32 cellular contexts compared by ENCODE assay signal in genomic region chrX:96566856-96567255, GRCh38.
"Had no signal": no experiment of that assay in that cellular context is flagged by ENCODE, and none has a peak within 500 bp of the region (broad histone marks: within the 10 kb centered on the region; RNA-seq: fewer than 3 reads in every experiment).

No MANE protein-coding gene starts in this region.

- H3K27ac ChIP-seq: adrenal gland, breast epithelium, cardiac muscle cell, coronary artery, dorsolateral prefrontal cortex, esophagus muscularis mucosa, gastroesophageal sphincter, heart right ventricle, hepatocyte, WERI-Rb-1 had no signal

- DNase-seq: activated B cell treated with CpG ODN at 0.5 μM for 24 hours; activated CD4-positive, alpha-beta T cell treated with anti-CD3 and anti-CD28 coated beads for 48 hours; activated CD4-positive, alpha-beta T cell treated with anti-CD3 and anti-CD28 coated beads, Interleukin-2, amount 50 U/mL, for 1 hour; activated CD4-positive, alpha-beta T cell treated with anti-CD3 and anti-CD28 coated beads, Interleukin-2, amount 50 U/mL, for 48 hours; activated CD8-positive, alpha-beta memory T cell treated with anti-CD3 and anti-CD28 coated beads for 24 hours; activated CD8-positive, alpha-beta T cell treated with anti-CD3 and anti-CD28 coated beads for 36 hours; activated effector memory CD4-positive, alpha-beta T cell treated with Interleukin-2 at 50 U/mL for 16 hours; activated naive CD4-positive, alpha-beta T cell treated with anti-CD3 and anti-CD28 coated beads for 36 hours; activated naive CD8-positive, alpha-beta T cell treated with anti-CD3 and anti-CD28 coated beads for 36 hours; activated naive CD8-positive, alpha-beta T cell treated with anti-CD3 and anti-CD28 coated beads, Interleukin-2, amount 50 U/mL, for 24 hours; activated T-cell treated with anti-CD3 and anti-CD28 coated beads, Interleukin-2, amount 50 U/mL, for 4 hours; adrenal gland; amygdala; aorta; central memory CD4-positive, alpha-beta T cell; cerebellar nuclear complex; dorsolateral prefrontal cortex; effector memory CD4-positive, alpha-beta T cell; endodermal cell; erythroblast; foreskin melanocyte; heart right ventricle; T-helper 1 cell; T-helper 17 cell; T1000; WERI-Rb-1 had no signal

- H3K9me3 ChIP-seq: adrenal gland, breast epithelium, esophagus muscularis mucosa, gastroesophageal sphincter, heart right ventricle had no signal

- H3K36me3 ChIP-seq: adrenal gland, breast epithelium, cardiac muscle cell, esophagus muscularis mucosa, gastroesophageal sphincter, heart right ventricle, WERI-Rb-1 had no signal

- H3K4me3 ChIP-seq: adrenal gland, breast epithelium, cardiac muscle cell, coronary artery, dorsolateral prefrontal cortex, esophagus muscularis mucosa, gastroesophageal sphincter, heart right ventricle, hepatocyte had no signal
